11 cellular contexts compared by ENCODE assay signal in the genomic region with DNA sequence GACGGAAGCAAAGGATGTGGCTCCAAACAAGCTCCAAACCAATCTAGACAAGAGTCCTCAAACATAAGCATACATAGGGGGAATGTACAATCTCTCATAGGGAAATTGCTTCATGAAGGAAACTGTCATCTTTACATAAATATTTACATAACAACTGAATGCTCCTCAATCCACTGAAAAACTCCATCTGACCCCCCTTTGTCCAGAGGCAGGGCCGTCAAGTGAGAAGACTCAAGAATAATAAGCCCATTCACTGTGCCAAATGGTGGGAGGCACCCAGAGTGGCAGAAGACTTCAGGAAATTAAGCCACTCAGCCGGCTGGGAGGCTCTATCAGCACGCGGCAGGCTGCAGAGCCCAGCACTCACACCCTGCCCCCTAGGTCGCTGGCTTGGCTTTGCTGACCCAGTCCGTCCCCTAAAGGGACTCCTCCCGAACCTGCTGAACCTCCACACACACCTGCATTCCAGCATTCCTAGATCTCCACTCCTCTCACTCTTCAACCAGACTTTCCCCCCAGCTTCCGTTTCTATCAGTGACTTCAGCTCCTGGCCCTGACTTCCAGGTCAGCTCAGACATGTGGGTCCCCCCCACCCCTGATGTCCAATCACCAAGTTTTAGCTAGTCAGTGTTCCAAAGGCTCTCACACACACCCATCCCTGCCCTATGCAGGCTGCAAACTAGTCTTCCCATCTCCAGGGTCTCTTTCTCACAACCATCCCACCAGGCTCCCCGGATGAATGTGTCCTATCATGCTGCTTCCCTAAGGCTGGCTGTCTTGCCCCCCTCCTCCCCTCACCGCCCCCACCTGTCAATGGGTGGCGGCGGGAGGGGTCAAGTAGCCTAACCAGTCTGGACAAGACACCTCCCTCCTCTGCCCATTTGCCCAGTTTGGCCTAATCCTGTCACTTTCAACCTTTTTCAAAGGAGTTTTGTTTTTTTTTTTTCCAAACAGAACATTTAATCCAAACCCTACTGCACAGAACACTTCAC.
DNase-seq lines count a peak whose midpoint lies in the region; ATAC-seq and TF ChIP-seq lines count a peak whose summit lies in the region.
"Had no signal": no experiment of that assay in that cellular context is flagged by ENCODE, and none has a peak within 500 bp of the region (broad histone marks: within the 10 kb centered on the region; RNA-seq: fewer than 3 reads in every experiment).

No MANE protein-coding gene starts in this region.

- H3K9me3 Mint-ChIP-seq in nephron progenitor cell, result peaks cover 14% of the 10 kb centered on the region

- TF ChIP-seq CTCF in nephron progenitor cell (IDR thresholded peaks at IDR 0.05), result no peak

- ATAC-seq in HG02852 (IDR thresholded peaks at IDR 0.05; ENCODE audit: unreplicated experiment), result no peak
- no peak for ATAC-seq in GM18498 (IDR thresholded peaks at IDR 0.05; ENCODE audit: unreplicated experiment)
- ATAC-seq: activated CD8-positive, alpha-beta memory T cell treated with anti-CD3 and anti-CD28 coated beads, Interleukin-2, amount 10 ng/mL, durations not matched to agents 7 days and 5 days had no signal

- peak overlapping the region in 3 of 11 experiments; percentile 0 to 44 (median 39); a peak in 3 of 22 replicates for H3K9ac ChIP-seq in BLaER1 treated with 17β-estradiol and CSF1 and Interleukin-3, amounts not matched to agents 10 nM and 100 nM

- DNase-seq in NCI-H2227 treated with DMSO at 0.1 percent for 48 hours (lab: John Stamatoyannopoulos, UW) (peak; percentile 6), erythroblast (lab: John Stamatoyannopoulos, UW) (peak; percentile 72 to 84), nephron progenitor cell (peak; percentile 15), NCI-H1694 treated with DMSO at 0.1 percent for 48 hours (lab: John Stamatoyannopoulos, UW) (no peak), T1000 (lab: John Stamatoyannopoulos, UW) (no peak)
- DNase-seq: activated CD8-positive, alpha-beta memory T cell treated with anti-CD3 and anti-CD28 coated beads, Interleukin-2, amount 10 ng/mL, durations not matched to agents 7 days and 5 days; midbrain had no signal

- H3K4me1 Mint-ChIP-seq in nephron progenitor cell, result peaks cover 82% of the 10 kb centered on the region

- H3K4me1 ChIP-seq in BLaER1 treated with 17β-estradiol and CSF1 and Interleukin-3, amounts not matched to agents 10 nM and 100 nM, result peaks cover 41 to 94% (median 47%) of the 10 kb centered on the region in 10 experiments

- H3K4me2 ChIP-seq in BLaER1 treated with 17β-estradiol and CSF1 and Interleukin-3, amounts not matched to agents 10 nM and 100 nM, result peak overlapping the region; percentile 25 to 80 (median 45); a peak in 17 of 22 replicates

- no peak overlapping the region for H3K27ac ChIP-seq in BLaER1 treated with 17β-estradiol and CSF1 and Interleukin-3, amounts not matched to agents 10 nM and 100 nM

- H4K20me1 ChIP-seq in BLaER1 treated with 17β-estradiol and CSF1 and Interleukin-3, amounts not matched to agents 10 nM and 100 nM, result peaks cover 39 to 100% (median 82%) of the 10 kb centered on the region in 11 experiments; a peak in 21 of 22 replicates

- peaks cover 6% of the 10 kb centered on the region for H3K27me3 Mint-ChIP-seq in nephron progenitor cell (ENCODE audit: low read depth, poor library complexity)
- H3K27me3 Mint-ChIP-seq: activated CD8-positive, alpha-beta memory T cell treated with anti-CD3 and anti-CD28 coated beads, Interleukin-2, amount 10 ng/mL, durations not matched to agents 7 days and 5 days; IgD-negative memory B cell had no signal

- H3K27ac Mint-ChIP-seq in nephron progenitor cell, result peak overlapping the region; percentile 97
- H3K27ac Mint-ChIP-seq: activated CD8-positive, alpha-beta memory T cell treated with anti-CD3 and anti-CD28 coated beads, Interleukin-2, amount 10 ng/mL, durations not matched to agents 7 days and 5 days had no signal

- H3K4me3 Mint-ChIP-seq in nephron progenitor cell, result peak overlapping the region; percentile 57
- H3K4me3 Mint-ChIP-seq: activated CD8-positive, alpha-beta memory T cell treated with anti-CD3 and anti-CD28 coated beads, Interleukin-2, amount 10 ng/mL, durations not matched to agents 7 days and 5 days; IgD-negative memory B cell had no signal

- no peak overlapping the region for H3K4me3 ChIP-seq in BLaER1 treated with 17β-estradiol and CSF1 and Interleukin-3, amounts not matched to agents 10 nM and 100 nM

- H3K36me3 ChIP-seq in BLaER1 treated with 17β-estradiol and CSF1 and Interleukin-3, amounts not matched to agents 10 nM and 100 nM, result peaks cover 5 to 53% (median 7%) of the 10 kb centered on the region in 11 experiments; a peak in 17 of 22 replicates

- peaks cover 23% of the 10 kb centered on the region for H3K36me3 Mint-ChIP-seq in nephron progenitor cell (ENCODE audit: low read depth)

- H3K27me3 ChIP-seq in BLaER1 treated with 17β-estradiol and CSF1 and Interleukin-3, amounts not matched to agents 10 nM and 100 nM, result no peaks in the 10 kb centered on the region

- TF ChIP-seq POLR2A in erythroblast (IDR thresholded peaks at IDR 0.05; ENCODE audit: low read length), result no peak

- H3K9me3 ChIP-seq in BLaER1 treated with 17β-estradiol and CSF1 and Interleukin-3, amounts not matched to agents 10 nM and 100 nM (replicated peaks in 1 of 11), result peaks cover 8 to 16% (median 15%) of the 10 kb centered on the region in 11 experiments

Comparison
In these comparisons a context has a peak if more than half of its experiments do, and no peak if none do; other contexts are left out.
1. DNase-seq: peak in NCI-H2227 treated with DMSO at 0.1 percent for 48 hours (single experiment), erythroblast (2 of 2) and nephron progenitor cell (single experiment); none in NCI-H1694 treated with DMSO at 0.1 percent for 48 hours (single experiment) and T1000 (single experiment).